ENCODE assay signal across 10 cellular contexts in genomic region chr16:2194166-2194834, GRCh38. TPM values are rescaled to one million over a fixed set of nuclear protein-coding genes. Genes with fewer than 3 reads are reported as not detected.
A peak's percentile ranks its signal among the peaks of the same experiment; 100 is the strongest.
DNase-seq lines count a peak whose midpoint lies in the region; ATAC-seq and TF ChIP-seq lines count a peak whose summit lies in the region.
"Had no signal": no experiment of that assay in that cellular context is flagged by ENCODE, and none has a peak within 500 bp of the region (broad histone marks: within the 10 kb centered on the region; RNA-seq: fewer than 3 reads in every experiment).

No MANE protein-coding gene starts in this region.

- H3K27ac ChIP-seq in neural progenitor cell = no peak overlapping the region

- H3K4me3 Mint-ChIP-seq in neural progenitor cell = peak overlapping the region; percentile 85
- H3K4me3 Mint-ChIP-seq: stimulated activated naive CD8-positive, alpha-beta T cell treated with anti-CD3 and anti-CD28 coated beads, Interleukin-15, Interleukin-2, amounts not matched to agents 100 ng/mL and 50 ng/mL, for 24 hours had no signal

- ATAC-seq in HG03432 (IDR thresholded peaks at IDR 0.05; ENCODE audit: unreplicated experiment) (no peak), GM19324 (IDR thresholded peaks at IDR 0.05; ENCODE audit: low FRiP score, unreplicated experiment) (no peak), GM21360 (IDR thresholded peaks at IDR 0.05; ENCODE audit: unreplicated experiment) (no peak)

- H3K79me2 ChIP-seq in neural progenitor cell (ENCODE audit: low read depth) = no peaks in the 10 kb centered on the region

- no peak overlapping the region for H3K4me2 ChIP-seq in neural progenitor cell

- H3K27ac Mint-ChIP-seq in neural progenitor cell = no peak overlapping the region
- H3K27ac Mint-ChIP-seq: stimulated activated naive CD8-positive, alpha-beta T cell treated with anti-CD3 and anti-CD28 coated beads, Interleukin-15, Interleukin-2, amounts not matched to agents 100 ng/mL and 50 ng/mL, for 24 hours had no signal

- H3K36me3 Mint-ChIP-seq in neural progenitor cell = no peaks in the 10 kb centered on the region

- no peak overlapping the region for H2AFZ ChIP-seq in neural progenitor cell (replicated peaks)

- H3K27me3 ChIP-seq in MG63 (peaks cover 14% of the 10 kb centered on the region), neural progenitor cell (peaks cover 45% of the 10 kb centered on the region)

- H3F3A ChIP-seq in neural progenitor cell (ENCODE audit: low read depth) = peaks cover 26% of the 10 kb centered on the region

- H3K9me3 ChIP-seq in MG63 = no peaks in the 10 kb centered on the region
- H3K9me3 ChIP-seq in neural progenitor cell (ENCODE audit: low read depth) = no peaks in the 10 kb centered on the region

- H3K4me3 ChIP-seq in MG63 (no peak overlapping the region), neural progenitor cell (no peak overlapping the region)

- peaks cover 8% of the 10 kb centered on the region for H3K4me1 Mint-ChIP-seq in neural progenitor cell

- H4K20me1 ChIP-seq in neural progenitor cell (ENCODE audit: low read depth) = peaks cover 17% of the 10 kb centered on the region

- DNase-seq in NCI-H82 (lab: John Stamatoyannopoulos, UW) (peak; percentile 59), NCI-H82 treated with DMSO at 0.1 percent for 48 hours (lab: John Stamatoyannopoulos, UW; ENCODE audit: unreplicated experiment) (no peak), MG63 (peak; percentile 53), astrocyte of the hippocampus (ENCODE audit: low read depth, low spot score) (peak; percentile 51), neural progenitor cell (ENCODE audit: low spot score) (peak; percentile 51)
- DNase-seq: stimulated activated CD4-positive, alpha-beta T cell treated with anti-CD3 and anti-CD28 coated beads, Interleukin-12 subunit alpha, Interleukin-12 subunit beta, amount 100 ng/mL, for 4 hours had no signal

- peaks cover 17% of the 10 kb centered on the region for H3K27me3 Mint-ChIP-seq in neural progenitor cell (ENCODE audit: insufficient read depth, low read depth)

- no peaks in the 10 kb centered on the region for H3K9me3 Mint-ChIP-seq in neural progenitor cell
- H3K9me3 Mint-ChIP-seq: stimulated activated naive CD8-positive, alpha-beta T cell treated with anti-CD3 and anti-CD28 coated beads, Interleukin-15, Interleukin-2, amounts not matched to agents 100 ng/mL and 50 ng/mL, for 24 hours had no signal

- TF ChIP-seq CTCF in neural progenitor cell (IDR thresholded peaks at IDR 0.05) = no peak

- peaks cover 14% of the 10 kb centered on the region for H3K4me1 ChIP-seq in neural progenitor cell

- no peaks in the 10 kb centered on the region for H3K36me3 ChIP-seq in MG63
- H3K36me3 ChIP-seq in neural progenitor cell = no peaks in the 10 kb centered on the region

- H3K9ac ChIP-seq in neural progenitor cell = no peak overlapping the region

RNA-seq across cellular contexts. Expression of gene CASKIN1, which starts 2.1 kb away (rescaled TPM):
- 0.02 and 1.0 TPM in 2 replicates for total RNA-seq in MG63 (2014; rRNA removed; shearing (Covaris generic); ENCODE audit: low replicate concordance)
- 1.6 and 9.0 TPM in 2 replicates for total RNA-seq in neural progenitor cell (ENCODE audit: low replicate concordance)

RNA-seq across cellular contexts. Expression of gene MLST8, which starts 11.0 kb away (rescaled TPM):
- 29.0 and 42.6 TPM in 2 replicates for total RNA-seq in MG63 (2014; rRNA removed; shearing (Covaris generic); ENCODE audit: low replicate concordance)
- total RNA-seq in neural progenitor cell (ENCODE audit: low replicate concordance) = 24.9 and 89.0 TPM in 2 replicates

RNA-seq across cellular contexts. Expression of gene BRICD5, which starts 16.4 kb away (rescaled TPM):
- total RNA-seq in MG63 (2014; rRNA removed; shearing (Covaris generic); ENCODE audit: low replicate concordance) = 0.39 and 1.3 TPM in 2 replicates
- total RNA-seq in neural progenitor cell (ENCODE audit: low replicate concordance) = 5.2 and 14.5 TPM in 2 replicates

RNA-seq across cellular contexts. Expression of gene PGP, which starts 20.3 kb away (rescaled TPM):
- 31.7 and 43.8 TPM in 2 replicates for total RNA-seq in MG63 (2014; rRNA removed; shearing (Covaris generic); ENCODE audit: low replicate concordance)
- total RNA-seq in neural progenitor cell (ENCODE audit: low replicate concordance) = 13.3 and 42.9 TPM in 2 replicates

RNA-seq across cellular contexts. Expression of gene E4F1, which starts 29.1 kb away (rescaled TPM):
- total RNA-seq in MG63 (2014; rRNA removed; shearing (Covaris generic); ENCODE audit: low replicate concordance) = 43.2 and 56.5 TPM in 2 replicates
- 7.4 and 37.7 TPM in 2 replicates for total RNA-seq in neural progenitor cell (ENCODE audit: low replicate concordance)
